21 cellular contexts compared by ENCODE assay signal in the genomic region with DNA sequence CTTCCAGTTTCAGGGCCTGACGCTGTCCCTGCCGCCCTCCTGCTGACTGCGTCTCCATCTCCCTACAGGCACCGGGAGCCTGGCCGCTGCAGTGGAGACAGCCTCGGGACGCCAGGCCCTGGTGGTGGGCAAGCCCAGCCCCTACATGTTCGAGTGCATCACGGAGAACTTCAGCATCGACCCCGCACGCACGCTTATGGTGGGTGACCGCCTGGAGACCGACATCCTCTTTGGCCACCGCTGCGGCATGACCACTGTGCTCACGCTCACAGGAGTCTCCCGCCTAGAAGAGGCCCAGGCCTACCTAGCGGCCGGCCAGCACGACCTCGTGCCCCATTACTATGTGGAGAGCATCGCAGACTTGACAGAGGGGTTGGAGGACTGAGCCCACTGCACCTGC.
"Had no signal": no experiment of that assay in that cellular context is flagged by ENCODE, and none has a peak within 500 bp of the region (broad histone marks: within the 10 kb centered on the region; RNA-seq: fewer than 3 reads in every experiment).

No MANE protein-coding gene starts in this region.

- FAIRE-seq: astrocyte had no signal

- ATAC-seq: activated CD4-positive, CD25-positive, alpha-beta regulatory T cell treated with anti-CD3 and anti-CD28 coated beads, Interleukin-2, amount 50 U/mL, for 24 hours; activated T-cell treated with anti-CD3 and anti-CD28 coated beads, Interleukin-2, amount 50 U/mL, for 4 hours; SK-N-SH treated with all-trans-retinoic acid at 6 μM for 48 hours had no signal

- H3K27me3 ChIP-seq: MG63, SJSA1 had no signal

- DNase-seq: activated CD4-positive, alpha-beta T cell treated with anti-CD3 and anti-CD28 coated beads for 48 hours; activated CD4-positive, alpha-beta T cell treated with anti-CD3 and anti-CD28 coated beads, Interleukin-2, amount 50 U/mL, for 4 hours; activated gamma-delta T cell; activated naive CD4-positive, alpha-beta T cell treated with anti-CD3 and anti-CD28 coated beads for 36 hours; activated T-cell treated with anti-CD3 and anti-CD28 coated beads, Interleukin-2, amount 50 U/mL, for 4 hours; MG63; MV-4-11; NCI-H1105; NCI-H1436; NCI-H1694 treated with DMSO at 0.1 percent for 48 hours; NCI-H2029 treated with DMSO at 0.1 percent for 48 hours; NCI-H345; NCI-H510A; NCI-H526 treated with DMSO at 0.1 percent for 48 hours; NCI-H82; Right ventricle myocardium superior; SW 1271 had no signal

- H3K9me3 ChIP-seq: MG63, SJSA1 had no signal

- H3K4me3 ChIP-seq: MG63, SJSA1 had no signal

- H3K27ac ChIP-seq: SJSA1 had no signal
